9 cellular contexts compared by ENCODE assay signal in the genomic region with DNA sequence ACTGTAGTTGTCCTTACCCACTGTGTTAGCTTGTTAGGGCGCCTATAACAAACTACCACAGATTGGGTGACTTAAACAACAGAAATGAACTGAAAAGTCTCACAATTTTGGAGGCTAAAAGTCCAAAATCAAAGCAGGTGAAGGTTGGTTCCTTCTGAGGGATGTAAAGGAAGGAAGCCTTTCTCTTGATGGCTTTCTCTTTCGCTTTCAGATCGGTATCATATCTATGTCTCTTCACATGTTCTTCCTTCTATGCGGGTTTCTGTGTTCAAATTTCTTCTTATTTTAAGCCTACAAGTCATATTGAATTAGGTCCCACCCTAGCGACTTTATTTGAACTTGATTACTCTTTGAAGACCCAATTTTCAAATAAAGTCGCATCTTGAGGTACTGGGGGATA.
"Had no signal": no experiment of that assay in that cellular context is flagged by ENCODE, and none has a peak within 500 bp of the region (broad histone marks: within the 10 kb centered on the region; RNA-seq: fewer than 3 reads in every experiment).

No MANE protein-coding gene starts in this region.

- H3K4me3 ChIP-seq: GM23248, HAP-1, K562 had no signal

- DNase-seq: GM23248, GOT3, H7, HFFc6, IMR-90 had no signal

- H3K36me3 ChIP-seq: HAP-1 had no signal

- H2AFZ ChIP-seq: GM23248 had no signal

- H3K4me1 ChIP-seq: HAP-1 had no signal

- ATAC-seq: HCT116, K562 had no signal

- H3K9me3 ChIP-seq: HAP-1 had no signal

- H3K27ac ChIP-seq: GM23248, HL-60 had no signal

- H3K9ac ChIP-seq: GM23248 had no signal
